8 cellular contexts compared by ENCODE assay signal in genomic region chr11:9385288-9385902, GRCh38. TPM values are rescaled to one million over a fixed set of nuclear protein-coding genes. Genes with fewer than 3 reads are reported as not detected.
DNase-seq lines count a peak whose midpoint lies in the region; ATAC-seq and TF ChIP-seq lines count a peak whose summit lies in the region.

No MANE protein-coding gene starts in this region.

- H3K4me3 ChIP-seq in CD4-positive, CD25-positive, alpha-beta regulatory T cell (ENCODE audit: low read depth, low read length): peak overlapping the region; percentile 85
- peak overlapping the region; percentile 84 to 93 for H3K4me3 ChIP-seq in right atrium auricular region
- peak overlapping the region; percentile 82 to 96 (median 92) for H3K4me3 ChIP-seq in gastrocnemius medialis

- no peaks in the 10 kb centered on the region for H3K9me3 ChIP-seq in CD4-positive, CD25-positive, alpha-beta regulatory T cell (ENCODE audit: control insufficient read depth in 2 of 2, low read length in 2 of 2)
- no peaks in the 10 kb centered on the region for H3K9me3 ChIP-seq in right atrium auricular region
- no peaks in the 10 kb centered on the region for H3K9me3 ChIP-seq in gastrocnemius medialis

- TF ChIP-seq CTCF in right atrium auricular region (IDR thresholded peaks at IDR 0.05) (no peak), gastrocnemius medialis (IDR thresholded peaks at IDR 0.05 in 4 of 5, conservative IDR thresholded peaks at IDR 0.05 in 1 of 5) (peak in 1 of 5 experiments; percentile 14)

- no peaks in the 10 kb centered on the region for H3K27me3 ChIP-seq in CD4-positive, CD25-positive, alpha-beta regulatory T cell (ENCODE audit: control insufficient read depth, insufficient read depth, low read length)
- H3K27me3 ChIP-seq in right atrium auricular region (no peaks in the 10 kb centered on the region), gastrocnemius medialis (no peaks in the 10 kb centered on the region)

- no peak for ATAC-seq in CD4-positive, CD25-positive, alpha-beta regulatory T cell (ENCODE audit: low read depth in 2 of 2)
- ATAC-seq in GM21381 (IDR thresholded peaks at IDR 0.05; ENCODE audit: unreplicated experiment) (peak; percentile 14), gastrocnemius medialis (peak; percentile 49 to 54)
- peak; percentile 11 for ATAC-seq in activated T-helper 17 cell treated with anti-CD3 and anti-CD28 coated beads, Interleukin-2, amount 50 U/mL, for 72 hours (replicated peaks)

- H3K36me3 Mint-ChIP-seq in CD4-positive, CD25-positive, alpha-beta regulatory T cell: peaks cover 3% of the 10 kb centered on the region
- peaks cover 48% of the 10 kb centered on the region for H3K36me3 Mint-ChIP-seq in activated T-helper 17 cell treated with anti-CD3 and anti-CD28 coated beads, Interleukin-2, amount 50 U/mL, for 72 hours (ENCODE audit: low read depth)

- no peak for TF ChIP-seq POLR2A in gastrocnemius medialis (IDR thresholded peaks at IDR 0.05)

- H3K4me3 Mint-ChIP-seq in CD4-positive, CD25-positive, alpha-beta regulatory T cell: peak overlapping the region; percentile 90 to 98 (median 96)
- H3K4me3 Mint-ChIP-seq in activated T-helper 17 cell treated with anti-CD3 and anti-CD28 coated beads, Interleukin-2, amount 50 U/mL, for 72 hours: peak overlapping the region; percentile 95

- in situ Hi-C loops in gastrocnemius medialis (cut with MboI; ENCODE audit: low sequenced_read_pairs in 4 of 4): no loop called here

- H3K4me1 ChIP-seq in CD4-positive, CD25-positive, alpha-beta regulatory T cell (ENCODE audit: control insufficient read depth, insufficient read depth, low read length, poor library complexity, severe bottlenecking): peaks cover 25% of the 10 kb centered on the region
- H3K4me1 ChIP-seq in right atrium auricular region (peaks cover 0 to 30% of the 10 kb centered on the region in 2 donors), gastrocnemius medialis (peaks cover 34 to 35% of the 10 kb centered on the region in 2 donors)

- intact Hi-C loops in gastrocnemius medialis (cut with DNase I; ENCODE audit: low total_unique reads): loop anchor here (2.0 to 5.0 kb wide), 2 partner anchors 121 to 122 kb away; partner anchors contain the start of gene DENND5A

- H3K9me3 Mint-ChIP-seq in CD4-positive, CD25-positive, alpha-beta regulatory T cell: no peaks in the 10 kb centered on the region
- no peaks in the 10 kb centered on the region for H3K9me3 Mint-ChIP-seq in activated T-helper 17 cell treated with anti-CD3 and anti-CD28 coated beads, Interleukin-2, amount 50 U/mL, for 72 hours

- peak overlapping the region; percentile 85 for H3K27ac ChIP-seq in CD4-positive, CD25-positive, alpha-beta regulatory T cell (ENCODE audit: insufficient read depth, low read length, poor library complexity, severe bottlenecking)
- peak overlapping the region; percentile 94 to 97 for H3K27ac ChIP-seq in right atrium auricular region
- H3K27ac ChIP-seq in gastrocnemius medialis: peak overlapping the region; percentile 94 to 99 (median 96)

- H3K27me3 Mint-ChIP-seq in CD4-positive, CD25-positive, alpha-beta regulatory T cell: peaks cover 9% of the 10 kb centered on the region
- no peaks in the 10 kb centered on the region for H3K27me3 Mint-ChIP-seq in activated T-helper 17 cell treated with anti-CD3 and anti-CD28 coated beads, Interleukin-2, amount 50 U/mL, for 72 hours

- peaks cover 25 to 50% (median 29%) of the 10 kb centered on the region in 4 donors for H3K4me1 Mint-ChIP-seq in CD4-positive, CD25-positive, alpha-beta regulatory T cell
- H3K4me1 Mint-ChIP-seq in activated T-helper 17 cell treated with anti-CD3 and anti-CD28 coated beads, Interleukin-2, amount 50 U/mL, for 72 hours: peaks cover 21% of the 10 kb centered on the region

- peak overlapping the region; percentile 71 to 97 (median 96) for H3K27ac Mint-ChIP-seq in CD4-positive, CD25-positive, alpha-beta regulatory T cell
- H3K27ac Mint-ChIP-seq in activated T-helper 17 cell treated with anti-CD3 and anti-CD28 coated beads, Interleukin-2, amount 50 U/mL, for 72 hours: peak overlapping the region; percentile 94

- no peaks in the 10 kb centered on the region for H3K36me3 ChIP-seq in CD4-positive, CD25-positive, alpha-beta regulatory T cell (ENCODE audit: control insufficient read depth, insufficient read depth, low read length)
- no peaks in the 10 kb centered on the region for H3K36me3 ChIP-seq in right atrium auricular region
- H3K36me3 ChIP-seq in gastrocnemius medialis: no peaks in the 10 kb centered on the region

- peak in 1 of 3 donors; percentile 17 for DNase-seq in CD4-positive, CD25-positive, alpha-beta regulatory T cell
- DNase-seq in LoVo (ENCODE audit: low spot score): peak; percentile 43
- DNase-seq in right atrium auricular region (ENCODE audit: low spot score): no peak
- no peak for DNase-seq in gastrocnemius medialis
- no peak for DNase-seq in AG08396 (ENCODE audit: low spot score)
- no peak for DNase-seq in DMS153 (lab: John Stamatoyannopoulos, UW)

RNA-seq across cellular contexts. Expression of gene IPO7, which starts 0.9 kb away (rescaled TPM):
- total RNA-seq in CD4-positive, CD25-positive, alpha-beta regulatory T cell: 67.9 TPM
- polyA plus RNA-seq in CD4-positive, CD25-positive, alpha-beta regulatory T cell: 1 to 10 TPM; 2.4 to 5.6 (median 4.1) TPM
- 100 to 1,000 TPM in 1 of 2 donors, 10 to 100 TPM in 1; 70.5 to 150 TPM for total RNA-seq in activated T-helper 17 cell treated with anti-CD3 and anti-CD28 coated beads, Interleukin-2, amount 50 U/mL, for 72 hours
- total RNA-seq in right atrium auricular region: 100 to 1,000 TPM in 1 of 2 donors, 10 to 100 TPM in 1; 79.4 to 121 TPM
- total RNA-seq in gastrocnemius medialis: 100 to 1,000 TPM; 167 to 286 (median 179) TPM

Comparison
In these comparisons a context has a peak if more than half of its experiments do, and no peak if none do; other contexts are left out.
1. ATAC-seq: peak in GM21381 (single experiment), activated T-helper 17 cell treated with anti-CD3 and anti-CD28 coated beads, Interleukin-2, amount 50 U/mL, for 72 hours (single experiment) and gastrocnemius medialis (2 of 2); none in CD4-positive, CD25-positive, alpha-beta regulatory T cell (0 of 2).
2. Peak in every context shown above with its lines, with median percentiles within 50 percentile points of each other: H3K27ac ChIP-seq and H3K4me3 ChIP-seq.